1 cellular context compared by ENCODE assay signal in genomic region chr10:44357141-44357540, GRCh38.
TF ChIP-seq lines count a peak whose summit lies in the region.

No MANE protein-coding gene starts in this region.

TF ChIP-seq in H1, 55 proteins besides CTCF, POLR2A, EP300 and RAD21:
- TF ChIP-seq EZH2 (IDR thresholded peaks at IDR 0.05; ENCODE audit: low read depth, low read length, severe bottlenecking) (no peak), SUZ12 (IDR thresholded peaks at IDR 0.05; ENCODE audit: low read length) (no peak), SP1 (IDR thresholded peaks at IDR 0.05; ENCODE audit: low read depth, low read length) (no peak), PHF8 (conservative IDR thresholded peaks at IDR 0.05; ENCODE audit: low read depth, low read length) (no peak), HDAC2 (IDR thresholded peaks at IDR 0.05; ENCODE audit: borderline replicate concordance in 1 of 2, low read depth in 2 of 2, low read length in 2 of 2) (no peak), CREB1 (IDR thresholded peaks at IDR 0.05) (no peak), KDM1A (IDR thresholded peaks at IDR 0.05; ENCODE audit: borderline replicate concordance, low read length) (no peak), POU5F1 (IDR thresholded peaks at IDR 0.05; ENCODE audit: low read depth, low read length) (no peak), FOSL1 (IDR thresholded peaks at IDR 0.05; ENCODE audit: insufficient read depth, low read depth, low read length) (no peak), HDAC6 (IDR thresholded peaks at IDR 0.05; ENCODE audit: low read depth, low read length) (no peak), CTBP2 (IDR thresholded peaks at IDR 0.05; ENCODE audit: borderline replicate concordance, insufficient read depth, insufficient read length, low read length) (no peak), TAF1 (IDR thresholded peaks at IDR 0.05; ENCODE audit: low read depth, low read length) (no peak), CEBPB (IDR thresholded peaks at IDR 0.05; ENCODE audit: low read depth, low read length) (no peak), POLR2AphosphoS5 (IDR thresholded peaks at IDR 0.05; ENCODE audit: low read depth, low read length) (no peak), JUN (IDR thresholded peaks at IDR 0.05; ENCODE audit: low read depth, low read length) (no peak), CBX5 (IDR thresholded peaks at IDR 0.05; ENCODE audit: low read depth, low read length) (no peak)
